Comparison of ENCODE assay signal across 16 cellular contexts in the genomic region with DNA sequence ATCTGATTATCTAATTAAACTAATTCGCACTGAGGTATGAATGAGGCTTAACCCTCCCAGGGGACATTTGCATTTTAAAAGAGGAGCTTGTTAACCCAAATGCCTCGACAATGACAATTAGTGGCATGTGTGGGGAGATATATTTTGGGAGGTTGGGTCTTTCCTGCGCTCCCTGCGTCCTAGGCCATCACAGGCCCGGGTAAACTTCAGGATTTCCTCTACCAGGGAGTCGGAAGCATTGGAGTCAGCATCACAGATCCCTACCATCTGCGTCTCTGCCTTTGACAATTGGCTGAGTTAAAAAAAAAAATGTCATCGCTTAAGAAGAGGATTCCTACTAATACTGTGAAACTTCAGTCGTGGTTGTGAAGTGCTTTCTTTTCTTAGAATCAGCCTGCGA. TPM values are rescaled to one million over a fixed set of nuclear protein-coding genes. Genes with fewer than 3 reads are reported as not detected.
DNase-seq lines count a peak whose midpoint lies in the region; FAIRE-seq and TF ChIP-seq lines count a peak whose summit lies in the region.
"Had no signal": no experiment of that assay in that cellular context is flagged by ENCODE, and none has a peak within 500 bp of the region (broad histone marks: within the 10 kb centered on the region; RNA-seq: fewer than 3 reads in every experiment).

No MANE protein-coding gene starts in this region.

- no peak for TF ChIP-seq RAD21 in H1 (IDR thresholded peaks at IDR 0.05 in 1 of 2, conservative IDR thresholded peaks at IDR 0.05 in 1 of 2; ENCODE audit: low read depth in 2 of 2, low read length in 2 of 2)

- H3K36me3 Mint-ChIP-seq in nephron progenitor cell (ENCODE audit: low read depth), result peaks cover 17% of the 10 kb centered on the region
- H3K36me3 Mint-ChIP-seq: CD4-positive, CD25-positive, alpha-beta regulatory T cell; IgD-negative memory B cell had no signal

- peak overlapping the region in 1 of 2 experiments; percentile 22; a peak in 1 of 4 replicates for H3K4me2 ChIP-seq in H1 (ENCODE audit: insufficient read depth in 1 of 2, low read depth in 2 of 2, low read length in 2 of 2)
- H3K4me2 ChIP-seq in PC-9, result no peak overlapping the region
- H3K4me2 ChIP-seq: BLaER1 treated with 17β-estradiol and CSF1 and Interleukin-3, amounts not matched to agents 10 nM and 100 nM had no signal

- TF ChIP-seq POLR2A in H1 (IDR thresholded peaks at IDR 0.05; ENCODE audit: control extremely low read depth in 1 of 2, low read depth in 2 of 2, low read length in 2 of 2), result no peak

- no peak overlapping the region for H3K27ac ChIP-seq in H1 (ENCODE audit: low read depth, low read length)
- H3K27ac ChIP-seq in PC-9, result no peak overlapping the region
- H3K27ac ChIP-seq: BLaER1 treated with 17β-estradiol and CSF1 and Interleukin-3, amounts not matched to agents 10 nM and 100 nM had no signal

- H3K4ac ChIP-seq in H1 (replicated peaks; ENCODE audit: insufficient read length, low read depth, low read length), result peak overlapping the region; percentile 41

- H3K4me1 ChIP-seq in H1 (replicated peaks in 1 of 4; ENCODE audit: control insufficient read depth in 3 of 4, insufficient read depth in 4 of 4, low read length in 3 of 4) (peaks cover 0 to 4% (median 1%) of the 10 kb centered on the region in 4 experiments; a peak in 3 of 7 replicates), PC-9 (replicated peaks; ENCODE audit: insufficient read depth) (no peaks in the 10 kb centered on the region)

- 60% methylated on average over 10 of the region's 10 CpGs; no CpG with 5 or more reads in 1 of the 2 experiments for WGBS in H1 (ENCODE audit: extremely low coverage in 1 of 2, insufficient coverage in 1 of 2, insufficient read length in 1 of 2, insufficient replicate concordance in 2 of 2, low coverage in 1 of 2, low lambda C conversion rate in 2 of 2, missing lambda C conversion rate in 1 of 2), 2 experiments

- no peaks in the 10 kb centered on the region for H3K79me2 ChIP-seq in H1 (ENCODE audit: control insufficient read depth in 1 of 2, insufficient read depth in 2 of 2, low read length in 2 of 2)
- H3K79me2 ChIP-seq in PC-9 (ENCODE audit: low read depth), result no peaks in the 10 kb centered on the region

- H2AFZ ChIP-seq in H1 (ENCODE audit: low read length) (no peak overlapping the region), PC-9 (no peak overlapping the region)

- H3K23ac ChIP-seq in H1 (ENCODE audit: insufficient read length), result no peak overlapping the region

- no peak overlapping the region for H2BK12ac ChIP-seq in H1 (ENCODE audit: low read depth, low read length)

- CTCF ChIA-PET in H1 (lab: Charles Lee; ENCODE audit: partially characterized antibody) (no interaction called here), PC-9 (lab: Charles Lee) (no interaction called here)

- no peak overlapping the region for H2BK120ac ChIP-seq in H1 (replicated peaks; ENCODE audit: low read depth, low read length)

- H2BK15ac ChIP-seq in H1 (ENCODE audit: low read length), result no peak overlapping the region

- H3K79me1 ChIP-seq in H1 (ENCODE audit: low read depth, low read length), result no peaks in the 10 kb centered on the region; the same call in 1 of the 2 replicates

- H3K4me3 Mint-ChIP-seq in nephron progenitor cell, result no peak overlapping the region
- H3K4me3 Mint-ChIP-seq: CD4-positive, CD25-positive, alpha-beta regulatory T cell; IgD-negative memory B cell had no signal

- H3K4me3 ChIP-seq in H7 (ENCODE audit: insufficient read depth, low read depth, low read length) (no peak overlapping the region), H1 (ENCODE audit: extremely low read depth in 1 of 4, insufficient read depth in 2 of 4, low read depth in 3 of 4, low read length in 4 of 4) (no peak overlapping the region; a peak in 1 of 8 replicates), PC-9 (no peak overlapping the region)
- H3K4me3 ChIP-seq: BLaER1 treated with 17β-estradiol and CSF1 and Interleukin-3, amounts not matched to agents 10 nM and 100 nM; GM12878 had no signal

- H3K36me3 ChIP-seq in H7 (replicated peaks; ENCODE audit: control insufficient read depth, insufficient read depth, low read length), result no peaks in the 10 kb centered on the region
- no peaks in the 10 kb centered on the region for H3K36me3 ChIP-seq in H1 (ENCODE audit: control insufficient read depth in 2 of 4, insufficient read depth in 4 of 4, low read length in 3 of 4)
- no peaks in the 10 kb centered on the region for H3K36me3 ChIP-seq in PC-9 (ENCODE audit: low read depth)

- peak; percentile 42 for DNase-seq in D341Med (ENCODE audit: low spot score)
- peak; percentile 37 for DNase-seq in H7
- DNase-seq in H1 (ENCODE audit: low read depth in 1 of 2, low spot score in 2 of 2), result no peak
- no peak for DNase-seq in nephron progenitor cell
- no peak for DNase-seq in PC-9
- no peak for DNase-seq in RKO (ENCODE audit: low spot score)
- DNase-seq in HuH-7 (ENCODE audit: low spot score), result no peak
- DNase-seq in LoVo (ENCODE audit: low spot score), result no peak
- DNase-seq: ACHN; CD4-positive, CD25-positive, alpha-beta regulatory T cell; DMS 273 treated with DMSO at 0.1 percent for 48 hours; GOT3 had no signal

- H3K9ac ChIP-seq in H1 (replicated peaks in 1 of 4; ENCODE audit: extremely low read depth in 1 of 4, low read depth in 3 of 4, low read length in 3 of 4), result no peak overlapping the region
- H3K9ac ChIP-seq: BLaER1 treated with 17β-estradiol and CSF1 and Interleukin-3, amounts not matched to agents 10 nM and 100 nM had no signal

- POLR2A ChIA-PET in H1 (lab: Charles Lee; ENCODE audit: partially characterized antibody) (interaction anchor here (0.7 to 1.8 kb wide), 2 partner anchors 19 to 63 kb away, joined by 4 read pairs; no protein-coding TSS in a partner anchor), PC-9 (lab: Charles Lee; ENCODE audit: unreplicated experiment) (no interaction called here)

- TF ChIP-seq CTCF in H1 (IDR thresholded peaks at IDR 0.05; ENCODE audit: control extremely low read depth in 1 of 3, insufficient read depth in 1 of 3, low read depth in 1 of 3, low read length in 3 of 3) (no peak), nephron progenitor cell (IDR thresholded peaks at IDR 0.05) (no peak), PC-9 (conservative IDR thresholded peaks at IDR 0.05) (no peak)

- H4K8ac ChIP-seq in H1 (ENCODE audit: extremely low read depth, insufficient read depth, low read length), result no peak overlapping the region; the same call in 1 of the 2 replicates

- no peaks in the 10 kb centered on the region for H3K9me2 ChIP-seq in PC-9 (ENCODE audit: insufficient read depth)

- no peak overlapping the region for H2AK5ac ChIP-seq in H1 (ENCODE audit: low read depth, low read length)

- H3K9me3 ChIP-seq in H1 (ENCODE audit: insufficient read depth in 2 of 2, low read depth in 1 of 2, low read length in 1 of 2) (no peaks in the 10 kb centered on the region), PC-9 (ENCODE audit: insufficient read depth, low read depth) (no peaks in the 10 kb centered on the region)

- H3K4me1 Mint-ChIP-seq in nephron progenitor cell, result peaks cover 56% of the 10 kb centered on the region
- H3K4me1 Mint-ChIP-seq: CD4-positive, CD25-positive, alpha-beta regulatory T cell; IgD-negative memory B cell had no signal

- H3K14ac ChIP-seq in H1 (ENCODE audit: insufficient read length), result no peak overlapping the region

- no TSS peak for BruUV-seq in PC-9 (replicated peaks; lab: Mats Ljungman, UMichigan)

- peak overlapping the region; percentile 57 for H3K27ac Mint-ChIP-seq in nephron progenitor cell
- H3K27ac Mint-ChIP-seq: CD4-positive, CD25-positive, alpha-beta regulatory T cell; IgD-negative memory B cell had no signal

- no peak overlapping the region for H4K5ac ChIP-seq in H1 (ENCODE audit: insufficient read length, low read depth, low read length)

- H3K23me2 ChIP-seq in H1 (ENCODE audit: low read depth, low read length), result no peaks in the 10 kb centered on the region

- H3K18ac ChIP-seq in H1 (ENCODE audit: extremely low read depth, low read length), result no peak overlapping the region

- no peaks in the 10 kb centered on the region for H3K27me3 ChIP-seq in H7 (ENCODE audit: control insufficient read depth, insufficient read depth, low read length)
- H3K27me3 ChIP-seq in H1 (replicated peaks in 1 of 4; ENCODE audit: control insufficient read depth in 3 of 4, extremely low read depth in 1 of 4, insufficient read depth in 3 of 4, low read length in 3 of 4), result no peaks in the 10 kb centered on the region
- H3K27me3 ChIP-seq in PC-9 (ENCODE audit: insufficient read depth, low read depth), result peaks cover 14% of the 10 kb centered on the region
- H3K27me3 ChIP-seq: BLaER1 treated with 17β-estradiol and CSF1 and Interleukin-3, amounts not matched to agents 10 nM and 100 nM had no signal

- peak; percentile 80 for FAIRE-seq in H1 (lab: Jason Lieb, UNC)
- FAIRE-seq: GM12878, GM18507 had no signal

- no peak overlapping the region for H4K91ac ChIP-seq in H1 (replicated peaks; ENCODE audit: insufficient read length, low read length)

- TF ChIP-seq EP300 in H1 (IDR thresholded peaks at IDR 0.05; ENCODE audit: borderline replicate concordance in 1 of 2, low read depth in 2 of 2, low read length in 2 of 2), result no peak

- no peak overlapping the region for H2BK5ac ChIP-seq in H1 (ENCODE audit: low read depth, low read length)

- H3F3A ChIP-seq in PC-9 (ENCODE audit: insufficient read depth, low read depth), result no peaks in the 10 kb centered on the region

- no peaks in the 10 kb centered on the region for H3K9me3 Mint-ChIP-seq in nephron progenitor cell

- intact Hi-C loops in PC-9 (cut with micrococcal nuclease; ENCODE audit: unreplicated experiment), result no loop called here

- H4K20me1 ChIP-seq in H1 (replicated peaks in 1 of 2; ENCODE audit: control insufficient read depth in 1 of 2, insufficient read depth in 2 of 2, low read length in 2 of 2) (no peaks in the 10 kb centered on the region), PC-9 (ENCODE audit: insufficient read depth) (no peaks in the 10 kb centered on the region)

- H3K56ac ChIP-seq in H1 (replicated peaks; ENCODE audit: insufficient read length, low read depth, low read length), result no peak overlapping the region

- peaks cover 7% of the 10 kb centered on the region for H3K27me3 Mint-ChIP-seq in nephron progenitor cell (ENCODE audit: low read depth, poor library complexity)
- H3K27me3 Mint-ChIP-seq: CD4-positive, CD25-positive, alpha-beta regulatory T cell; IgD-negative memory B cell had no signal

- no peak overlapping the region for H2BK20ac ChIP-seq in H1 (ENCODE audit: low read length)

TF ChIP-seq in H1, 55 proteins besides CTCF, POLR2A, EP300 and RAD21 (continues in another document):
- TF ChIP-seq CBX8 (IDR thresholded peaks at IDR 0.05; ENCODE audit: borderline replicate concordance, low read depth, low read length), result no peak

RNA-seq across cellular contexts. Expression of gene TENM3, which starts 50.6 kb away (rescaled TPM):
- 67.1 and 83.5 TPM in 2 replicates for total RNA-seq in H7 (2014; rRNA removed; shearing (Covaris generic))
- 67.0 and 69.3 TPM in 2 replicates for total RNA-seq in H1 (2021; fragmentation: NEBNext Ultra II Directional; extraction: Animal tissue kit (Norgen Biotek cat#: 25700))
- polyA plus RNA-seq in H1 (2011; rRNA removed), result 36.9 and 53.4 TPM in 2 replicates
- 40.7 TPM for polyA plus RNA-seq in H1 (2011; cell fraction: cytosol; rRNA removed)
- polyA plus RNA-seq in H1 (2011; cell fraction: nucleus; rRNA removed), result 118 TPM
- polyA plus RNA-seq in H1 (2012, experiment 1 of 2), result 26.3 to 39.5 TPM (median 35.6 TPM) in 4 replicates
- polyA plus RNA-seq in H1 (2012, experiment 2 of 2), result 1.8 TPM
- polyA plus RNA-seq in H1 (2013, experiment 1 of 2), result 79.4 TPM
- 74.1 TPM for polyA plus RNA-seq in H1 (2013, experiment 2 of 2)
- polyA minus RNA-seq in H1 (2011; rRNA and poly(A)+ RNA removed), result 187 and 223 TPM in 2 replicates
- polyA minus RNA-seq in H1 (2011; cell fraction: cytosol; rRNA and poly(A)+ RNA removed), result 110 TPM
- 335 TPM for polyA minus RNA-seq in H1 (2011; cell fraction: nucleus; rRNA and poly(A)+ RNA removed)
- not detected in 2 replicates for total RNA-seq in PC-9 (2021)
- total RNA-seq: CD4-positive, CD25-positive, alpha-beta regulatory T cell had no signal
- polyA plus RNA-seq: CD4-positive, CD25-positive, alpha-beta regulatory T cell; IgD-negative memory B cell had no signal

Comparison
In these comparisons a context has a peak if more than half of its experiments do, and no peak if none do; other contexts are left out.
1. DNase-seq: peak in D341Med (single experiment) and H7 (single experiment); none in H1 (0 of 2), nephron progenitor cell (single experiment), PC-9 (0 of 2), RKO (single experiment), HuH-7 (single experiment) and LoVo (single experiment).
2. RNA of gene TENM3, which starts 50.6 kb away (total RNA-seq): 67.0 to 69.3 TPM in H1 and 67.1 to 83.5 TPM in H7; not detected in PC-9; every median in the first group is over 10 times any median in the second.